In genomic region chr19:55354698-55355212, GRCh38 we compare ENCODE assay signal across 8 cellular contexts. TPM values are rescaled to one million over a fixed set of nuclear protein-coding genes. Genes with fewer than 3 reads are reported as not detected.
DNase-seq lines count a peak whose midpoint lies in the region; ATAC-seq and TF ChIP-seq lines count a peak whose summit lies in the region.

Gene COX6B2 (minus strand): TSS chr19:55354719. CDS start chr19:55354521, 198 bp downstream.

- BruUV-seq in Panc1 (replicated peaks; lab: Mats Ljungman, UMichigan): no TSS peak

- no peak within 1 kb of the TSS for H3K27ac ChIP-seq in CD8-positive, alpha-beta T cell (ENCODE audit: low read depth, low read length)
- peak within 1 kb of the TSS; percentile 57 for H3K27ac ChIP-seq in Panc1 (ENCODE audit: low read length)
- H3K27ac ChIP-seq in ovary: no peak within 1 kb of the TSS

- intact Hi-C loops in CD8-positive, alpha-beta T cell (cut with DNase I, micrococcal nuclease): loop anchor here (1.0 to 5.0 kb wide), 2 partner anchors 15 to 52 kb away; partner anchors contain the start of gene KMT5C (in 2 of the 2)
- intact Hi-C loops in Panc1 (cut with micrococcal nuclease; ENCODE audit: unreplicated experiment) (no loop called here), ovary (cut with DNase I) (no loop called here)

- H3K4me3 ChIP-seq in CD8-positive, alpha-beta T cell (ENCODE audit: low read depth, low read length): peak within 1 kb of the TSS; percentile 48
- H3K4me3 ChIP-seq in Panc1 (ENCODE audit: low read depth in 2 of 2, low read length in 2 of 2) (peak within 1 kb of the TSS; percentile 55 to 62), epithelial cell of proximal tubule (ENCODE audit: low read depth, low read length) (peak within 1 kb of the TSS; percentile 57), ovary (peak within 1 kb of the TSS; percentile 28)

- TF ChIP-seq EP300 in ovary (IDR thresholded peaks at IDR 0.05): no peak

- 0 to 2% (median 2%) methylated on average over 29 to 43 of the region's 43 CpGs for WGBS in ovary, 3 donors

- H3K36me3 Mint-ChIP-seq in CD8-positive, alpha-beta T cell: no peaks in the 10 kb centered on the region

- peaks cover 32% of the 10 kb centered on the region for H3K27me3 Mint-ChIP-seq in CD8-positive, alpha-beta T cell (ENCODE audit: low read depth)

- H3K4me1 ChIP-seq in CD8-positive, alpha-beta T cell (ENCODE audit: insufficient read depth, low read length): peaks cover 20% of the 10 kb centered on the region
- H3K4me1 ChIP-seq in Panc1 (ENCODE audit: control insufficient read depth, insufficient read depth, low read length) (peaks cover 12% of the 10 kb centered on the region), ovary (ENCODE audit: insufficient read depth) (no peaks in the 10 kb centered on the region)

- H3K4me1 Mint-ChIP-seq in CD8-positive, alpha-beta T cell (ENCODE audit: low read depth): peaks cover 20% of the 10 kb centered on the region

- no peak for TF ChIP-seq CTCF in CD8-positive, alpha-beta T cell (IDR thresholded peaks at IDR 0.05)
- no peak for TF ChIP-seq CTCF in Panc1 (IDR thresholded peaks at IDR 0.05)
- no peak for TF ChIP-seq CTCF in epithelial cell of proximal tubule (conservative IDR thresholded peaks at IDR 0.05; ENCODE audit: low read depth, low read length)
- no peak for TF ChIP-seq CTCF in ovary (IDR thresholded peaks at IDR 0.05)

- no peak for ATAC-seq in CD8-positive, alpha-beta T cell
- ATAC-seq in Panc1: no peak
- ATAC-seq in HG02885 (IDR thresholded peaks at IDR 0.05; ENCODE audit: poor library complexity, unreplicated experiment): no peak
- no peak for ATAC-seq in GM19397 (IDR thresholded peaks at IDR 0.05; ENCODE audit: unreplicated experiment)

- no peaks in the 10 kb centered on the region for H3K9me3 ChIP-seq in CD8-positive, alpha-beta T cell (ENCODE audit: low read length)
- H3K9me3 ChIP-seq in Panc1 (ENCODE audit: control insufficient read depth, insufficient read depth, low read depth, low read length): no peaks in the 10 kb centered on the region
- no peaks in the 10 kb centered on the region for H3K9me3 ChIP-seq in ovary

- POLR2A ChIA-PET in CD8-positive, alpha-beta T cell (lab: Charles Lee): no interaction called here
- POLR2A ChIA-PET in Panc1 (lab: Charles Lee): interaction anchor here (0.6 kb wide), 1 partner anchor 14 kb away, joined by 3 read pairs; no protein-coding TSS in a partner anchor

- H3K4me3 Mint-ChIP-seq in CD8-positive, alpha-beta T cell: peak within 1 kb of the TSS; percentile 75

- in situ Hi-C loops in Panc1 (cut with HindIII; ENCODE audit: low pct_unique_long_range_greater_than_20kb, low sequenced_read_pairs): no loop called here

- no peak for DNase-seq in CD8-positive, alpha-beta T cell
- no peak for DNase-seq in Panc1 (ENCODE audit: low read depth, low spot score)
- DNase-seq in epithelial cell of proximal tubule (ENCODE audit: low read depth): no peak
- DNase-seq in ovary: no peak
- no peak for DNase-seq in amygdala (lab: John Stamatoyannopoulos, UW)
- no peak for DNase-seq in stimulated activated CD4-positive, alpha-beta T cell treated with anti-CD3 and anti-CD28 coated beads, Interleukin-1b, Interleukin-23, amount 100 ng/mL, for 48 hours

- no peaks in the 10 kb centered on the region for H3K9me3 Mint-ChIP-seq in CD8-positive, alpha-beta T cell

- no peaks in the 10 kb centered on the region for H3K36me3 ChIP-seq in CD8-positive, alpha-beta T cell (ENCODE audit: insufficient read depth, low read length)
- H3K36me3 ChIP-seq in Panc1 (ENCODE audit: control insufficient read depth, insufficient read depth, low read length) (no peaks in the 10 kb centered on the region), ovary (no peaks in the 10 kb centered on the region)

- peaks cover 26% of the 10 kb centered on the region for H3K27me3 ChIP-seq in CD8-positive, alpha-beta T cell (ENCODE audit: insufficient read depth, low read length)
- H3K27me3 ChIP-seq in Panc1 (ENCODE audit: control insufficient read depth, insufficient read depth, low read length): no peaks in the 10 kb centered on the region
- no peaks in the 10 kb centered on the region for H3K27me3 ChIP-seq in ovary

- H3K27ac Mint-ChIP-seq in CD8-positive, alpha-beta T cell: no peak within 1 kb of the TSS

- CTCF ChIA-PET in CD8-positive, alpha-beta T cell (lab: Charles Lee): no interaction called here
- CTCF ChIA-PET in Panc1 (lab: Charles Lee): no interaction called here

- no peak for TF ChIP-seq POLR2A in ovary (IDR thresholded peaks at IDR 0.05)

RNA-seq across cellular contexts. Expression of gene COX6B2, which starts in this region (rescaled TPM):
- under 1 TPM; 0.28 to 0.43 TPM for total RNA-seq in CD8-positive, alpha-beta T cell
- 5.6 TPM for total RNA-seq in Panc1 (2021; ENCODE audit: unreplicated experiment)
- 8.4 TPM for polyA plus RNA-seq in Panc1 (2012; ENCODE audit: insufficient read length)
- total RNA-seq in epithelial cell of proximal tubule: 0.23 TPM in 1 of 2 replicates, not detected in the other
- 1 to 10 TPM in 1 of 7 donors, under 1 TPM in 5, not detected in 1; 0.20 to 1.5 (median 0.46) TPM for total RNA-seq in ovary
- under 1 TPM in 1 of 2 donors, not detected in 1; 0.10 TPM for polyA plus RNA-seq in ovary

Comparison
In these comparisons a context has a peak if more than half of its experiments do, and no peak if none do; other contexts are left out.
1. intact Hi-C loops: an anchor here in CD8-positive, alpha-beta T cell (1.0 to 5.0 kb wide); none called in Panc1 and ovary.